1 cellular context compared by ENCODE assay signal in the genomic region with DNA sequence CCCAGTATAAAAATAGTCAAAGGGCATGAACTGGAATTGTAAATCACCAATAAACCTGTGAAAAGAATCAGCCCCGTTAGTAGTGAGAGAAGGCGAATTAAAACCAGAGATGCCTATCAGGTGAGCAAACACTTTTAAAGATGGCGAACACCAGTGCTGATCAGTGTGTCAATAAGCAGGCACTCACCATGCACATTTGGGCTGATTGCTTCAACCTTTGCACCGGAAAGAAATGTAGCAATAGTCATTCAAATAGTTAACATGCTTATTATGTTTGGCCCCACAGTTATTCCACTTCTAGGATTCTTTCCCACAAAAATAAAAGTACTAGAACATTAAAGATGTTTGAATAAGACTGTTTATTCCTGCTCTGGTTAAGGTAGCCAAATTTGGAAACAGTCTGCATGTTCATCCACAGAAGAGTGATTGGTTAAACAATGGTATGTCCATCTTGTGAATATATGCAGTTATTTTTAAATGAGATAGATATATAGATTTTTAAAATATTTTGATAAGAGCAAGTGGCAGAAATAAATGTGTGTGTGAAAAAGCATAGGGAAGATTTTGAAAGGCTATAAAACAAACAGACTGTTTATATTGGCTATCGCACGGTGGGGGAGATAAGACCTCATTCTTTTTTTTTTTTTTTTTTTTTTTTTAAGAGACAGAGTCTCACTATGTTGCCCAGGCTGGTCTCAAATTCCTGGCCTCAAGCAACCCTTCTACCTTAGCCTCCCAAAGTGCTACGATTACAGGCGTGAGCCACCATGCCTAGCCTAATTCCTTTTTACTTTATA.
TF ChIP-seq lines count a peak whose summit lies in the region.

No MANE protein-coding gene starts in this region.

TF ChIP-seq in HepG2, 621 proteins besides CTCF, POLR2A, EP300 and RAD21 (continued from another document and continues in another):
- TF ChIP-seq, protein P1, sequence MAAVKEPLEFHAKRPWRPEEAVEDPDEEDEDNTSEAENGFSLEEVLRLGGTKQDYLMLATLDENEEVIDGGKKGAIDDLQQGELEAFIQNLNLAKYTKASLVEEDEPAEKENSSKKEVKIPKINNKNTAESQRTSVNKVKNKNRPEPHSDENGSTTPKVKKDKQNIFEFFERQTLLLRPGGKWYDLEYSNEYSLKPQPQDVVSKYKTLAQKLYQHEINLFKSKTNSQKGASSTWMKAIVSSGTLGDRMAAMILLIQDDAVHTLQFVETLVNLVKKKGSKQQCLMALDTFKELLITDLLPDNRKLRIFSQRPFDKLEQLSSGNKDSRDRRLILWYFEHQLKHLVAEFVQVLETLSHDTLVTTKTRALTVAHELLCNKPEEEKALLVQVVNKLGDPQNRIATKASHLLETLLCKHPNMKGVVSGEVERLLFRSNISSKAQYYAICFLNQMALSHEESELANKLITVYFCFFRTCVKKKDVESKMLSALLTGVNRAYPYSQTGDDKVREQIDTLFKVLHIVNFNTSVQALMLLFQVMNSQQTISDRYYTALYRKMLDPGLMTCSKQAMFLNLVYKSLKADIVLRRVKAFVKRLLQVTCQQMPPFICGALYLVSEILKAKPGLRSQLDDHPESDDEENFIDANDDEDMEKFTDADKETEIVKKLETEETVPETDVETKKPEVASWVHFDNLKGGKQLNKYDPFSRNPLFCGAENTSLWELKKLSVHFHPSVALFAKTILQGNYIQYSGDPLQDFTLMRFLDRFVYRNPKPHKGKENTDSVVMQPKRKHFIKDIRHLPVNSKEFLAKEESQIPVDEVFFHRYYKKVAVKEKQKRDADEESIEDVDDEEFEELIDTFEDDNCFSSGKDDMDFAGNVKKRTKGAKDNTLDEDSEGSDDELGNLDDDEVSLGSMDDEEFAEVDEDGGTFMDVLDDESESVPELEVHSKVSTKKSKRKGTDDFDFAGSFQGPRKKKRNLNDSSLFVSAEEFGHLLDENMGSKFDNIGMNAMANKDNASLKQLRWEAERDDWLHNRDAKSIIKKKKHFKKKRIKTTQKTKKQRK (IDR thresholded peaks at IDR 0.05; ENCODE audit: low read length): no peak
- TF ChIP-seq ZNF777 (CRISPR knock-in tag; IDR thresholded peaks at IDR 0.05): no peak
- no peak for TF ChIP-seq ATF7-NPFF (CRISPR knock-in tag; IDR thresholded peaks at IDR 0.05; ENCODE audit: low read depth)
- TF ChIP-seq GFI1 (CRISPR knock-in tag; IDR thresholded peaks at IDR 0.05; ENCODE audit: borderline replicate concordance): no peak
- no peak for TF ChIP-seq TEAD2 (CRISPR knock-in tag; IDR thresholded peaks at IDR 0.05)
- TF ChIP-seq, protein P2, sequence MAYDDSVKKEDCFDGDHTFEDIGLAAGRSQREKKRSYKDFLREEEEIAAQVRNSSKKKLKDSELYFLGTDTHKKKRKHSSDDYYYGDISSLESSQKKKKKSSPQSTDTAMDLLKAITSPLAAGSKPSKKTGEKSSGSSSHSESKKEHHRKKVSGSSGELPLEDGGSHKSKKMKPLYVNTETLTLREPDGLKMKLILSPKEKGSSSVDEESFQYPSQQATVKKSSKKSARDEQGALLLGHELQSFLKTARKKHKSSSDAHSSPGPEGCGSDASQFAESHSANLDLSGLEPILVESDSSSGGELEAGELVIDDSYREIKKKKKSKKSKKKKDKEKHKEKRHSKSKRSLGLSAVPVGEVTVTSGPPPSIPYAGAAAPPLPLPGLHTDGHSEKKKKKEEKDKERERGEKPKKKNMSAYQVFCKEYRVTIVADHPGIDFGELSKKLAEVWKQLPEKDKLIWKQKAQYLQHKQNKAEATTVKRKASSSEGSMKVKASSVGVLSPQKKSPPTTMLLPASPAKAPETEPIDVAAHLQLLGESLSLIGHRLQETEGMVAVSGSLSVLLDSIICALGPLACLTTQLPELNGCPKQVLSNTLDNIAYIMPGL (CRISPR knock-in tag; IDR thresholded peaks at IDR 0.05; ENCODE audit: borderline replicate concordance in 1 of 2, low read depth in 1 of 2): no peak
- no peak for TF ChIP-seq ZNF552 (CRISPR knock-in tag; IDR thresholded peaks at IDR 0.05; ENCODE audit: borderline replicate concordance)
- TF ChIP-seq, protein P3, sequence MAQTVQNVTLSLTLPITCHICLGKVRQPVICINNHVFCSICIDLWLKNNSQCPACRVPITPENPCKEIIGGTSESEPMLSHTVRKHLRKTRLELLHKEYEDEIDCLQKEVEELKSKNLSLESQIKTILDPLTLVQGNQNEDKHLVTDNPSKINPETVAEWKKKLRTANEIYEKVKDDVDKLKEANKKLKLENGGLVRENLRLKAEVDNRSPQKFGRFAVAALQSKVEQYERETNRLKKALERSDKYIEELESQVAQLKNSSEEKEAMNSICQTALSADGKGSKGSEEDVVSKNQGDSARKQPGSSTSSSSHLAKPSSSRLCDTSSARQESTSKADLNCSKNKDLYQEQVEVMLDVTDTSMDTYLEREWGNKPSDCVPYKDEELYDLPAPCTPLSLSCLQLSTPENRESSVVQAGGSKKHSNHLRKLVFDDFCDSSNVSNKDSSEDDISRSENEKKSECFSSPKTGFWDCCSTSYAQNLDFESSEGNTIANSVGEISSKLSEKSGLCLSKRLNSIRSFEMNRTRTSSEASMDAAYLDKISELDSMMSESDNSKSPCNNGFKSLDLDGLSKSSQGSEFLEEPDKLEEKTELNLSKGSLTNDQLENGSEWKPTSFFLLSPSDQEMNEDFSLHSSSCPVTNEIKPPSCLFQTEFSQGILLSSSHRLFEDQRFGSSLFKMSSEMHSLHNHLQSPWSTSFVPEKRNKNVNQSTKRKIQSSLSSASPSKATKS (CRISPR knock-in tag; IDR thresholded peaks at IDR 0.05): no peak
- TF ChIP-seq RORA (CRISPR knock-in tag; IDR thresholded peaks at IDR 0.05): no peak
- TF ChIP-seq ZNF350 (CRISPR knock-in tag; IDR thresholded peaks at IDR 0.05; ENCODE audit: borderline replicate concordance, low read depth): no peak
- no peak for TF ChIP-seq ZNF251 (CRISPR knock-in tag; IDR thresholded peaks at IDR 0.05)
- TF ChIP-seq PRDM4 (CRISPR knock-in tag; IDR thresholded peaks at IDR 0.05; ENCODE audit: borderline replicate concordance): no peak
- no peak for TF ChIP-seq GPN1 (CRISPR knock-in tag; IDR thresholded peaks at IDR 0.05; ENCODE audit: borderline replicate concordance)
- TF ChIP-seq ARNT2 (CRISPR knock-in tag; IDR thresholded peaks at IDR 0.05; ENCODE audit: low read depth): no peak
- TF ChIP-seq HNRNPK (IDR thresholded peaks at IDR 0.05; ENCODE audit: low read depth, low read length, poor library complexity, severe bottlenecking): no peak
- TF ChIP-seq, protein P4, sequence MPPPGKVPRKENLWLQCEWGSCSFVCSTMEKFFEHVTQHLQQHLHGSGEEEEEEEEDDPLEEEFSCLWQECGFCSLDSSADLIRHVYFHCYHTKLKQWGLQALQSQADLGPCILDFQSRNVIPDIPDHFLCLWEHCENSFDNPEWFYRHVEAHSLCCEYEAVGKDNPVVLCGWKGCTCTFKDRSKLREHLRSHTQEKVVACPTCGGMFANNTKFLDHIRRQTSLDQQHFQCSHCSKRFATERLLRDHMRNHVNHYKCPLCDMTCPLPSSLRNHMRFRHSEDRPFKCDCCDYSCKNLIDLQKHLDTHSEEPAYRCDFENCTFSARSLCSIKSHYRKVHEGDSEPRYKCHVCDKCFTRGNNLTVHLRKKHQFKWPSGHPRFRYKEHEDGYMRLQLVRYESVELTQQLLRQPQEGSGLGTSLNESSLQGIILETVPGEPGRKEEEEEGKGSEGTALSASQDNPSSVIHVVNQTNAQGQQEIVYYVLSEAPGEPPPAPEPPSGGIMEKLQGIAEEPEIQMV (CRISPR knock-in tag; IDR thresholded peaks at IDR 0.05; ENCODE audit: low read depth): no peak
- TF ChIP-seq IKZF4 (CRISPR knock-in tag; IDR thresholded peaks at IDR 0.05; ENCODE audit: borderline replicate concordance, low read depth, not compliant biosample characterization): no peak
- no peak for TF ChIP-seq ZNF883 (CRISPR knock-in tag; IDR thresholded peaks at IDR 0.05; ENCODE audit: not compliant biosample characterization)
- no peak for TF ChIP-seq KDM2A (CRISPR knock-in tag; IDR thresholded peaks at IDR 0.05; ENCODE audit: borderline replicate concordance, low read depth)
- TF ChIP-seq MYNN (CRISPR knock-in tag; IDR thresholded peaks at IDR 0.05; ENCODE audit: low read depth): no peak
- TF ChIP-seq NFE2 (CRISPR knock-in tag; IDR thresholded peaks at IDR 0.05): no peak
- TF ChIP-seq HNRNPL (IDR thresholded peaks at IDR 0.05; ENCODE audit: low read depth, low read length): no peak
- TF ChIP-seq RNF2 (conservative IDR thresholded peaks at IDR 0.05; ENCODE audit: low read depth): no peak
- TF ChIP-seq JUN (CRISPR knock-in tag; IDR thresholded peaks at IDR 0.05): no peak
- TF ChIP-seq ZNF331 (CRISPR knock-in tag; IDR thresholded peaks at IDR 0.05): peak; percentile 57; the same call in 1 of the 2 replicates
- TF ChIP-seq ZNF792 (CRISPR knock-in tag; IDR thresholded peaks at IDR 0.05): peak; percentile 65; the same call in 1 of the 2 replicates
- no peak for TF ChIP-seq KLF15 (CRISPR knock-in tag; IDR thresholded peaks at IDR 0.05; ENCODE audit: borderline replicate concordance)
- no peak for TF ChIP-seq ZNF607 (CRISPR knock-in tag; IDR thresholded peaks at IDR 0.05; ENCODE audit: borderline replicate concordance)
- TF ChIP-seq ZNF577 (CRISPR knock-in tag; IDR thresholded peaks at IDR 0.05; ENCODE audit: borderline replicate concordance, low read depth): no peak
- no peak for TF ChIP-seq PHF21A (CRISPR knock-in tag; IDR thresholded peaks at IDR 0.05)
- TF ChIP-seq FUBP1 (CRISPR knock-in tag; IDR thresholded peaks at IDR 0.05; ENCODE audit: borderline replicate concordance): no peak
- TF ChIP-seq GMEB1 (CRISPR knock-in tag; IDR thresholded peaks at IDR 0.05; ENCODE audit: borderline replicate concordance): no peak
- no peak for TF ChIP-seq ZNF543 (CRISPR knock-in tag; IDR thresholded peaks at IDR 0.05)
- TF ChIP-seq TRIM22 (IDR thresholded peaks at IDR 0.05): no peak
- no peak for TF ChIP-seq ZNF780A (CRISPR knock-in tag; IDR thresholded peaks at IDR 0.05)
- peak; percentile 32; the same call in 1 of the 2 replicates for TF ChIP-seq ELF3 (CRISPR knock-in tag; IDR thresholded peaks at IDR 0.05)
- no peak for TF ChIP-seq HOXD1 (CRISPR knock-in tag; IDR thresholded peaks at IDR 0.05)
- TF ChIP-seq HOXA3 (CRISPR knock-in tag; IDR thresholded peaks at IDR 0.05): peak; percentile 91
